Comparison of ENCODE assay signal across 2 cellular contexts in genomic region chr17:50585893-50586292, GRCh38.
TF ChIP-seq lines count a peak whose summit lies in the region.

No MANE protein-coding gene starts in this region.

TF ChIP-seq in IMR-90, 13 proteins besides CTCF, POLR2A, EP300 and RAD21:
- TF ChIP-seq RCOR1 (IDR thresholded peaks at IDR 0.05; ENCODE audit: insufficient replicate concordance, low read length) (no peak), FOS (IDR thresholded peaks at IDR 0.05; ENCODE audit: low read depth, low read length) (no peak), SMC3 (IDR thresholded peaks at IDR 0.05; ENCODE audit: low read depth, low read length) (no peak), NFE2L2 (IDR thresholded peaks at IDR 0.05; ENCODE audit: low read depth, low read length) (no peak), RFX5 (IDR thresholded peaks at IDR 0.05; ENCODE audit: low read depth, low read length) (no peak), CHD1 (IDR thresholded peaks at IDR 0.05; ENCODE audit: low read depth, low read length) (no peak), USF2 (IDR thresholded peaks at IDR 0.05; ENCODE audit: low read depth, low read length) (no peak), MAFK (IDR thresholded peaks at IDR 0.05; ENCODE audit: low read depth, low read length) (no peak), ELK1 (IDR thresholded peaks at IDR 0.05; ENCODE audit: borderline replicate concordance, low read depth, low read length) (no peak), MAZ (IDR thresholded peaks at IDR 0.05; ENCODE audit: borderline replicate concordance, low read depth, low read length) (no peak), MXI1 (IDR thresholded peaks at IDR 0.05; ENCODE audit: borderline replicate concordance, low read depth, low read length) (no peak), CEBPB (IDR thresholded peaks at IDR 0.05; ENCODE audit: low read depth, low read length) (no peak), BHLHE40 (IDR thresholded peaks at IDR 0.05; ENCODE audit: low read depth, low read length) (no peak)

TF ChIP-seq in WTC11, 78 proteins besides CTCF, POLR2A, EP300 and RAD21:
- TF ChIP-seq CBFB (CRISPR knock-in tag; IDR thresholded peaks at IDR 0.05; ENCODE audit: low read depth) (no peak), FOXP1 (CRISPR knock-in tag; IDR thresholded peaks at IDR 0.05; ENCODE audit: borderline replicate concordance) (no peak), HMGA2 (CRISPR knock-in tag; IDR thresholded peaks at IDR 0.05) (no peak), ZNF425 (CRISPR knock-in tag; conservative IDR thresholded peaks at IDR 0.05) (no peak), CREM (CRISPR knock-in tag; IDR thresholded peaks at IDR 0.05) (no peak), IRF2 (CRISPR knock-in tag; IDR thresholded peaks at IDR 0.05; ENCODE audit: borderline replicate concordance, low read depth) (no peak), ZNF138 (CRISPR knock-in tag; conservative IDR thresholded peaks at IDR 0.05) (no peak), JUN (CRISPR knock-in tag; IDR thresholded peaks at IDR 0.05) (no peak), ZNF263 (CRISPR knock-in tag; IDR thresholded peaks at IDR 0.05; ENCODE audit: low read depth) (no peak), TCF7 (CRISPR knock-in tag; IDR thresholded peaks at IDR 0.05; ENCODE audit: low read depth) (no peak), FOXP4 (CRISPR knock-in tag; IDR thresholded peaks at IDR 0.05) (no peak), ATF6 (CRISPR knock-in tag; IDR thresholded peaks at IDR 0.05) (no peak), ZNF532 (CRISPR knock-in tag; IDR thresholded peaks at IDR 0.05; ENCODE audit: borderline replicate concordance) (no peak), ZBTB21 (CRISPR knock-in tag; IDR thresholded peaks at IDR 0.05; ENCODE audit: borderline replicate concordance) (no peak)
TF ChIP-seq in WTC11: peak in this region for 0.
